In genomic region chr1:63773815-63774616, GRCh38 we compare ENCODE assay signal across 1 cellular context.
A peak's percentile ranks its signal among the peaks of the same experiment; 100 is the strongest.
TF ChIP-seq lines count a peak whose summit lies in the region.

Gene ROR1, plus strand, starts transcription at chr1:63774017.

TF ChIP-seq in HepG2, 621 proteins besides CTCF, POLR2A, EP300 and RAD21 (continued from another document and continues in another):
- TF ChIP-seq, protein P1, sequence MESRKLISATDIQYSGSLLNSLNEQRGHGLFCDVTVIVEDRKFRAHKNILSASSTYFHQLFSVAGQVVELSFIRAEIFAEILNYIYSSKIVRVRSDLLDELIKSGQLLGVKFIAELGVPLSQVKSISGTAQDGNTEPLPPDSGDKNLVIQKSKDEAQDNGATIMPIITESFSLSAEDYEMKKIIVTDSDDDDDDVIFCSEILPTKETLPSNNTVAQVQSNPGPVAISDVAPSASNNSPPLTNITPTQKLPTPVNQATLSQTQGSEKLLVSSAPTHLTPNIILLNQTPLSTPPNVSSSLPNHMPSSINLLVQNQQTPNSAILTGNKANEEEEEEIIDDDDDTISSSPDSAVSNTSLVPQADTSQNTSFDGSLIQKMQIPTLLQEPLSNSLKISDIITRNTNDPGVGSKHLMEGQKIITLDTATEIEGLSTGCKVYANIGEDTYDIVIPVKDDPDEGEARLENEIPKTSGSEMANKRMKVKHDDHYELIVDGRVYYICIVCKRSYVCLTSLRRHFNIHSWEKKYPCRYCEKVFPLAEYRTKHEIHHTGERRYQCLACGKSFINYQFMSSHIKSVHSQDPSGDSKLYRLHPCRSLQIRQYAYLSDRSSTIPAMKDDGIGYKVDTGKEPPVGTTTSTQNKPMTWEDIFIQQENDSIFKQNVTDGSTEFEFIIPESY (CRISPR knock-in tag; IDR thresholded peaks at IDR 0.05): 0 out of 2 replicates have a peak, but pooled peaks have one; percentile 17
- TF ChIP-seq SRSF4 (IDR thresholded peaks at IDR 0.05; ENCODE audit: low read depth, low read length, poor library complexity, severe bottlenecking) (no peak), NCOR1 (IDR thresholded peaks at IDR 0.05; ENCODE audit: borderline replicate concordance, low read length) (no peak), TMF1 (CRISPR knock-in tag; IDR thresholded peaks at IDR 0.05; ENCODE audit: low read depth) (0 out of 2 replicates have a peak, but pooled peaks have one; percentile 29), TEAD2 (CRISPR knock-in tag; IDR thresholded peaks at IDR 0.05) (no peak), SETDB1 (CRISPR knock-in tag; IDR thresholded peaks at IDR 0.05; ENCODE audit: borderline replicate concordance) (no peak), GTF3A (CRISPR knock-in tag; conservative IDR thresholded peaks at IDR 0.05) (no peak), ZBTB38 (CRISPR knock-in tag; IDR thresholded peaks at IDR 0.05) (peak; percentile 36; the same call in 1 of the 2 replicates), KDM6A (CRISPR knock-in tag; IDR thresholded peaks at IDR 0.05; ENCODE audit: low read depth) (no peak), BRD4 (CRISPR knock-in tag; IDR thresholded peaks at IDR 0.05) (no peak), KAT8 (CRISPR knock-in tag; IDR thresholded peaks at IDR 0.05) (peak; percentile 46; the same call in 1 of the 2 replicates), ISX (CRISPR knock-in tag; conservative IDR thresholded peaks at IDR 0.05) (no peak), BHLHE40 (IDR thresholded peaks at IDR 0.05; ENCODE audit: low read length) (no peak), NFKB2 (CRISPR knock-in tag; IDR thresholded peaks at IDR 0.05; ENCODE audit: borderline replicate concordance) (peak; percentile 80; the same call in 1 of the 2 replicates), KDM5B (CRISPR knock-in tag; IDR thresholded peaks at IDR 0.05; ENCODE audit: borderline replicate concordance) (peak; percentile 87), NR3C1 (CRISPR knock-in tag; IDR thresholded peaks at IDR 0.05) (no peak), ZNF547 (CRISPR knock-in tag; IDR thresholded peaks at IDR 0.05) (peak; percentile 50; the same call in 1 of the 2 replicates), MEIS1 (CRISPR knock-in tag; IDR thresholded peaks at IDR 0.05; ENCODE audit: borderline replicate concordance) (0 out of 2 replicates have a peak, but pooled peaks have one; percentile 52), ZNF883 (CRISPR knock-in tag; IDR thresholded peaks at IDR 0.05; ENCODE audit: not compliant biosample characterization) (no peak), ZNF878 (CRISPR knock-in tag; IDR thresholded peaks at IDR 0.05) (no peak), SMC3 (IDR thresholded peaks at IDR 0.05; ENCODE audit: low read length) (no peak; the same call in 1 of the 2 replicates), ZSCAN22 (CRISPR knock-in tag; IDR thresholded peaks at IDR 0.05) (no peak), PHF5A (CRISPR knock-in tag; IDR thresholded peaks at IDR 0.05; ENCODE audit: low read depth, unreplicated experiment) (no peak), LCORL (IDR thresholded peaks at IDR 0.05) (no peak), LCORL (CRISPR knock-in tag; IDR thresholded peaks at IDR 0.05) (peak; percentile 65), EHMT2 (IDR thresholded peaks at IDR 0.05; ENCODE audit: borderline replicate concordance, low read depth, low read length) (no peak), MBNL3 (CRISPR knock-in tag; conservative IDR thresholded peaks at IDR 0.05) (no peak), MYPOP (CRISPR knock-in tag; IDR thresholded peaks at IDR 0.05) (peak; percentile 93), ZNF274 (CRISPR knock-in tag; IDR thresholded peaks at IDR 0.05) (peak; percentile 78), ZNF350 (CRISPR knock-in tag; IDR thresholded peaks at IDR 0.05; ENCODE audit: borderline replicate concordance, low read depth) (no peak; the same call in 1 of the 2 replicates), ZFP36L2 (CRISPR knock-in tag; IDR thresholded peaks at IDR 0.05) (no peak), CBX5 (CRISPR knock-in tag; IDR thresholded peaks at IDR 0.05; ENCODE audit: borderline replicate concordance) (no peak), SRSF9 (IDR thresholded peaks at IDR 0.05; ENCODE audit: borderline replicate concordance, insufficient read depth, low read depth, low read length, poor library complexity, severe bottlenecking) (no peak), ZNF788 (CRISPR knock-in tag; IDR thresholded peaks at IDR 0.05; ENCODE audit: borderline replicate concordance) (peak; percentile 70; the same call in 1 of the 2 replicates), TEF (CRISPR knock-in tag; IDR thresholded peaks at IDR 0.05) (no peak), MAFF (IDR thresholded peaks at IDR 0.05; ENCODE audit: low read depth, low read length) (no peak), MAX (IDR thresholded peaks at IDR 0.05) (peak; percentile 84), ZNF343 (CRISPR knock-in tag; IDR thresholded peaks at IDR 0.05) (0 out of 2 replicates have a peak, but pooled peaks have one; percentile 53)
- TF ChIP-seq, protein P2, sequence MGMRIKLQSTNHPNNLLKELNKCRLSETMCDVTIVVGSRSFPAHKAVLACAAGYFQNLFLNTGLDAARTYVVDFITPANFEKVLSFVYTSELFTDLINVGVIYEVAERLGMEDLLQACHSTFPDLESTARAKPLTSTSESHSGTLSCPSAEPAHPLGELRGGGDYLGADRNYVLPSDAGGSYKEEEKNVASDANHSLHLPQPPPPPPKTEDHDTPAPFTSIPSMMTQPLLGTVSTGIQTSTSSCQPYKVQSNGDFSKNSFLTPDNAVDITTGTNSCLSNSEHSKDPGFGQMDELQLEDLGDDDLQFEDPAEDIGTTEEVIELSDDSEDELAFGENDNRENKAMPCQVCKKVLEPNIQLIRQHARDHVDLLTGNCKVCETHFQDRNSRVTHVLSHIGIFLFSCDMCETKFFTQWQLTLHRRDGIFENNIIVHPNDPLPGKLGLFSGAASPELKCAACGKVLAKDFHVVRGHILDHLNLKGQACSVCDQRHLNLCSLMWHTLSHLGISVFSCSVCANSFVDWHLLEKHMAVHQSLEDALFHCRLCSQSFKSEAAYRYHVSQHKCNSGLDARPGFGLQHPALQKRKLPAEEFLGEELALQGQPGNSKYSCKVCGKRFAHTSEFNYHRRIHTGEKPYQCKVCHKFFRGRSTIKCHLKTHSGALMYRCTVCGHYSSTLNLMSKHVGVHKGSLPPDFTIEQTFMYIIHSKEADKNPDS (CRISPR knock-in tag; IDR thresholded peaks at IDR 0.05): no peak
- TF ChIP-seq, protein P3, sequence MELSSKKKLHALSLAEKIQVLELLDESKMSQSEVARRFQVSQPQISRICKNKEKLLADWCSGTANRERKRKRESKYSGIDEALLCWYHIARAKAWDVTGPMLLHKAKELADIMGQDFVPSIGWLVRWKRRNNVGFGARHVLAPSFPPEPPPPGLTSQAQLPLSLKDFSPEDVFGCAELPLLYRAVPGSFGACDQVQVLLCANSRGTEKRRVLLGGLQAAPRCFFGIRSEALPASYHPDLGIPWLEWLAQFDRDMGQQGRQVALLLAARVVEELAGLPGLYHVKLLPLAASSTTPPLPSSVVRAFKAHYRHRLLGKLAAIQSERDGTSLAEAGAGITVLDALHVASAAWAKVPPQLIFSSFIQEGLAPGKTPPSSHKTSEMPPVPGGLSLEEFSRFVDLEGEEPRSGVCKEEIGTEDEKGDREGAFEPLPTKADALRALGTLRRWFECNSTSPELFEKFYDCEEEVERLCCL (CRISPR knock-in tag; IDR thresholded peaks at IDR 0.05; ENCODE audit: borderline replicate concordance): no peak
- TF ChIP-seq, protein P4, sequence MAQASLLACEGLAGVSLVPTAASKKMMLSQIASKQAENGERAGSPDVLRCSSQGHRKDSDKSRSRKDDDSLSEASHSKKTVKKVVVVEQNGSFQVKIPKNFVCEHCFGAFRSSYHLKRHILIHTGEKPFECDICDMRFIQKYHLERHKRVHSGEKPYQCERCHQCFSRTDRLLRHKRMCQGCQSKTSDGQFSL (CRISPR knock-in tag; IDR thresholded peaks at IDR 0.05): no peak
- TF ChIP-seq, protein P5, sequence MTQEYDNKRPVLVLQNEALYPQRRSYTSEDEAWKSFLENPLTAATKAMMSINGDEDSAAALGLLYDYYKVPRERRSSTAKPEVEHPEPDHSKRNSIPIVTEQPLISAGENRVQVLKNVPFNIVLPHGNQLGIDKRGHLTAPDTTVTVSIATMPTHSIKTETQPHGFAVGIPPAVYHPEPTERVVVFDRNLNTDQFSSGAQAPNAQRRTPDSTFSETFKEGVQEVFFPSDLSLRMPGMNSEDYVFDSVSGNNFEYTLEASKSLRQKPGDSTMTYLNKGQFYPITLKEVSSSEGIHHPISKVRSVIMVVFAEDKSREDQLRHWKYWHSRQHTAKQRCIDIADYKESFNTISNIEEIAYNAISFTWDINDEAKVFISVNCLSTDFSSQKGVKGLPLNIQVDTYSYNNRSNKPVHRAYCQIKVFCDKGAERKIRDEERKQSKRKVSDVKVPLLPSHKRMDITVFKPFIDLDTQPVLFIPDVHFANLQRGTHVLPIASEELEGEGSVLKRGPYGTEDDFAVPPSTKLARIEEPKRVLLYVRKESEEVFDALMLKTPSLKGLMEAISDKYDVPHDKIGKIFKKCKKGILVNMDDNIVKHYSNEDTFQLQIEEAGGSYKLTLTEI (CRISPR knock-in tag; conservative IDR thresholded peaks at IDR 0.05): no peak
- TF ChIP-seq, protein P6, sequence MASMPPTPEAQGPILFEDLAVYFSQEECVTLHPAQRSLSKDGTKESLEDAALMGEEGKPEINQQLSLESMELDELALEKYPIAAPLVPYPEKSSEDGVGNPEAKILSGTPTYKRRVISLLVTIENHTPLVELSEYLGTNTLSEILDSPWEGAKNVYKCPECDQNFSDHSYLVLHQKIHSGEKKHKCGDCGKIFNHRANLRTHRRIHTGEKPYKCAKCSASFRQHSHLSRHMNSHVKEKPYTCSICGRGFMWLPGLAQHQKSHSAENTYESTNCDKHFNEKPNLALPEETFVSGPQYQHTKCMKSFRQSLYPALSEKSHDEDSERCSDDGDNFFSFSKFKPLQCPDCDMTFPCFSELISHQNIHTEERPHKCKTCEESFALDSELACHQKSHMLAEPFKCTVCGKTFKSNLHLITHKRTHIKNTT (CRISPR knock-in tag; IDR thresholded peaks at IDR 0.05): no peak
- TF ChIP-seq, protein P7, sequence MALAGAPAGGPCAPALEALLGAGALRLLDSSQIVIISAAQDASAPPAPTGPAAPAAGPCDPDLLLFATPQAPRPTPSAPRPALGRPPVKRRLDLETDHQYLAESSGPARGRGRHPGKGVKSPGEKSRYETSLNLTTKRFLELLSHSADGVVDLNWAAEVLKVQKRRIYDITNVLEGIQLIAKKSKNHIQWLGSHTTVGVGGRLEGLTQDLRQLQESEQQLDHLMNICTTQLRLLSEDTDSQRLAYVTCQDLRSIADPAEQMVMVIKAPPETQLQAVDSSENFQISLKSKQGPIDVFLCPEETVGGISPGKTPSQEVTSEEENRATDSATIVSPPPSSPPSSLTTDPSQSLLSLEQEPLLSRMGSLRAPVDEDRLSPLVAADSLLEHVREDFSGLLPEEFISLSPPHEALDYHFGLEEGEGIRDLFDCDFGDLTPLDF (CRISPR knock-in tag; IDR thresholded peaks at IDR 0.05): no peak
- TF ChIP-seq, protein P8, sequence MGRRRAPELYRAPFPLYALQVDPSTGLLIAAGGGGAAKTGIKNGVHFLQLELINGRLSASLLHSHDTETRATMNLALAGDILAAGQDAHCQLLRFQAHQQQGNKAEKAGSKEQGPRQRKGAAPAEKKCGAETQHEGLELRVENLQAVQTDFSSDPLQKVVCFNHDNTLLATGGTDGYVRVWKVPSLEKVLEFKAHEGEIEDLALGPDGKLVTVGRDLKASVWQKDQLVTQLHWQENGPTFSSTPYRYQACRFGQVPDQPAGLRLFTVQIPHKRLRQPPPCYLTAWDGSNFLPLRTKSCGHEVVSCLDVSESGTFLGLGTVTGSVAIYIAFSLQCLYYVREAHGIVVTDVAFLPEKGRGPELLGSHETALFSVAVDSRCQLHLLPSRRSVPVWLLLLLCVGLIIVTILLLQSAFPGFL (CRISPR knock-in tag; IDR thresholded peaks at IDR 0.05): no peak
- TF ChIP-seq, protein P9, sequence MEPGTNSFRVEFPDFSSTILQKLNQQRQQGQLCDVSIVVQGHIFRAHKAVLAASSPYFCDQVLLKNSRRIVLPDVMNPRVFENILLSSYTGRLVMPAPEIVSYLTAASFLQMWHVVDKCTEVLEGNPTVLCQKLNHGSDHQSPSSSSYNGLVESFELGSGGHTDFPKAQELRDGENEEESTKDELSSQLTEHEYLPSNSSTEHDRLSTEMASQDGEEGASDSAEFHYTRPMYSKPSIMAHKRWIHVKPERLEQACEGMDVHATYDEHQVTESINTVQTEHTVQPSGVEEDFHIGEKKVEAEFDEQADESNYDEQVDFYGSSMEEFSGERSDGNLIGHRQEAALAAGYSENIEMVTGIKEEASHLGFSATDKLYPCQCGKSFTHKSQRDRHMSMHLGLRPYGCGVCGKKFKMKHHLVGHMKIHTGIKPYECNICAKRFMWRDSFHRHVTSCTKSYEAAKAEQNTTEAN (CRISPR knock-in tag; conservative IDR thresholded peaks at IDR 0.05): no peak
